12 cellular contexts compared by ENCODE assay signal in genomic region chr9:110996436-110997224, GRCh38. TPM values are rescaled to one million over a fixed set of nuclear protein-coding genes. Genes with fewer than 3 reads are reported as not detected.
DNase-seq lines count a peak whose midpoint lies in the region; ATAC-seq and TF ChIP-seq lines count a peak whose summit lies in the region.
"Had no signal": no experiment of that assay in that cellular context is flagged by ENCODE, and none has a peak within 500 bp of the region (broad histone marks: within the 10 kb centered on the region; RNA-seq: fewer than 3 reads in every experiment).

No MANE protein-coding gene starts in this region.

- peaks cover 51% of the 10 kb centered on the region for H3K36me3 Mint-ChIP-seq in HFFc6 (ENCODE audit: low read depth)
- H3K36me3 Mint-ChIP-seq: activated naive CD4-positive, alpha-beta T cell treated with anti-CD3 and anti-CD28 coated beads, Interleukin-2, amount 50 U/mL, for 72 hours had no signal

- TF ChIP-seq CTCF in HFFc6 (IDR thresholded peaks at IDR 0.05) (no peak), colonic mucosa (IDR thresholded peaks at IDR 0.05) (no peak), lung (IDR thresholded peaks at IDR 0.05; ENCODE audit: control extremely low read depth, extremely low read depth) (no peak), upper lobe of right lung (IDR thresholded peaks at IDR 0.05) (no peak)

- no peaks in the 10 kb centered on the region for H3K9me3 ChIP-seq in colonic mucosa
- H3K9me3 ChIP-seq in lung (ENCODE audit: control insufficient read depth in 2 of 2, insufficient read depth in 1 of 2, low read length in 1 of 2), result no peaks in the 10 kb centered on the region
- H3K9me3 ChIP-seq in upper lobe of right lung, result no peaks in the 10 kb centered on the region
- H3K9me3 ChIP-seq: ovary had no signal

- ATAC-seq in lung (ENCODE audit: insufficient read depth, low FRiP score) (no peak), upper lobe of right lung (no peak)
- ATAC-seq: activated naive CD4-positive, alpha-beta T cell treated with anti-CD3 and anti-CD28 coated beads, Interleukin-2, amount 50 U/mL, for 72 hours had no signal

- H3K4me1 ChIP-seq in colonic mucosa (no peaks in the 10 kb centered on the region), lung (ENCODE audit: control insufficient read depth in 2 of 2, insufficient read depth in 2 of 2, low read length in 2 of 2) (peaks cover 0 to 1% of the 10 kb centered on the region in 2 donors), upper lobe of right lung (peaks cover 11% of the 10 kb centered on the region)

- intact Hi-C loops in colonic mucosa (cut with DNase I), result no loop called here
- intact Hi-C loops in upper lobe of right lung (cut with DNase I), result no loop called here

- H3K27me3 ChIP-seq in colonic mucosa (no peaks in the 10 kb centered on the region), lung (ENCODE audit: control insufficient read depth, insufficient read depth) (no peaks in the 10 kb centered on the region), upper lobe of right lung (no peaks in the 10 kb centered on the region)
- H3K27me3 ChIP-seq: ovary had no signal

- peaks cover 96% of the 10 kb centered on the region for H3K4me1 Mint-ChIP-seq in HFFc6 (ENCODE audit: low read depth)

- no peaks in the 10 kb centered on the region for H3K27me3 Mint-ChIP-seq in HFFc6 (ENCODE audit: insufficient read depth)

- no peak overlapping the region for H3K9ac ChIP-seq in colonic mucosa (ENCODE audit: low read depth in 2 of 2, low read length in 2 of 2)

- H3K9me3 Mint-ChIP-seq in HFFc6, result peaks cover 5% of the 10 kb centered on the region
- H3K9me3 Mint-ChIP-seq: activated naive CD4-positive, alpha-beta T cell treated with anti-CD3 and anti-CD28 coated beads, Interleukin-2, amount 50 U/mL, for 72 hours had no signal

- 68 to 71% methylated on average over 9 of the region's 9 CpGs for WGBS in lung, 2 donors

- H3K4me3 ChIP-seq in colonic mucosa (no peak overlapping the region), lung (no peak overlapping the region), upper lobe of right lung (no peak overlapping the region)
- H3K4me3 ChIP-seq: ovary had no signal

- H3K27ac Mint-ChIP-seq in HFFc6, result peak overlapping the region; percentile 26; the same call in 1 of the 2 replicates
- H3K27ac Mint-ChIP-seq: activated naive CD4-positive, alpha-beta T cell treated with anti-CD3 and anti-CD28 coated beads, Interleukin-2, amount 50 U/mL, for 72 hours had no signal

- no peak overlapping the region for H3K4me3 Mint-ChIP-seq in HFFc6

- DNase-seq in HFFc6 (no peak), colonic mucosa (peak; percentile 45), lung (ENCODE audit: low spot score) (peak; percentile 46), upper lobe of right lung (no peak), inferior parietal cortex (ENCODE audit: extremely low spot score) (no peak), 8988T (no peak)
- no peak for DNase-seq in activated effector memory CD4-positive, alpha-beta T cell treated with Interleukin-2 at 50 U/mL for 16 hours
- DNase-seq: activated CD4-positive, alpha-beta T cell treated with anti-CD3 and anti-CD28 coated beads for 48 hours; DND-41 had no signal

- H3K36me3 ChIP-seq in colonic mucosa (no peaks in the 10 kb centered on the region), lung (ENCODE audit: control insufficient read depth in 2 of 2, insufficient read depth in 2 of 2, low read length in 2 of 2) (no peaks in the 10 kb centered on the region), upper lobe of right lung (no peaks in the 10 kb centered on the region)
- H3K36me3 ChIP-seq: ovary had no signal

- H3K27ac ChIP-seq in colonic mucosa (no peak overlapping the region), lung (ENCODE audit: low read depth in 1 of 2, low read length in 1 of 2) (no peak overlapping the region), upper lobe of right lung (peak overlapping the region; percentile 61)
- H3K27ac ChIP-seq: ovary had no signal

RNA-seq across cellular contexts. Expression of gene LPAR1, which starts 41.6 kb away (rescaled TPM):
- 100 to 1,000 TPM in 4 of 6 experiments, 10 to 100 TPM in 2; 70.6 to 148 (median 123) TPM for total RNA-seq in HFFc6 (2021; fragmentation: NEBNext Ultra II Directional; extraction: Animal tissue kit (Norgen Biotek cat#: 25700))
- total RNA-seq in colonic mucosa (10 to 100 TPM; 16.5 to 20.2 TPM), lung (10 to 100 TPM; 32.6 to 47.6 TPM), upper lobe of right lung (18.2 TPM)
- polyA plus RNA-seq in lung, result 10 to 100 TPM in 1 of 2 donors, 1 to 10 TPM in 1; 5.2 to 14.0 TPM
- total RNA-seq: activated naive CD4-positive, alpha-beta T cell treated with anti-CD3 and anti-CD28 coated beads, Interleukin-2, amount 50 U/mL, for 72 hours; SK-MEL-5 had no signal

Comparison
In these comparisons a context has a peak if more than half of its experiments do, and no peak if none do; other contexts are left out.
1. DNase-seq: peak in colonic mucosa (single experiment) and lung (single experiment); none in HFFc6 (single experiment), upper lobe of right lung (single experiment), activated effector memory CD4-positive, alpha-beta T cell treated with Interleukin-2 at 50 U/mL for 16 hours (single experiment), inferior parietal cortex (single experiment) and 8988T (single experiment).